ENCODE assay signal across 18 cellular contexts in genomic region chr20:56428388-56428787, GRCh38. TPM values are rescaled to one million over a fixed set of nuclear protein-coding genes. Genes with fewer than 3 reads are reported as not detected.
DNase-seq lines count a peak whose midpoint lies in the region; ATAC-seq and TF ChIP-seq lines count a peak whose summit lies in the region.
"Had no signal": no experiment of that assay in that cellular context is flagged by ENCODE, and none has a peak within 500 bp of the region (broad histone marks: within the 10 kb centered on the region; RNA-seq: fewer than 3 reads in every experiment).

No MANE protein-coding gene starts in this region.

- H3K27ac Mint-ChIP-seq in activated naive CD4-positive, alpha-beta T cell treated with anti-CD3 and anti-CD28 coated beads for 36 hours: peak overlapping the region; percentile 90
- no peak overlapping the region for H3K27ac Mint-ChIP-seq in activated naive CD4-positive, alpha-beta T cell treated with anti-CD3 and anti-CD28 coated beads, Interleukin-2, amount 10 ng/mL, durations not matched to agents 7 days and 5 days
- H3K27ac Mint-ChIP-seq in activated T-helper 1 cell treated with anti-CD3 and anti-CD28 coated beads, Interleukin-12 subunit alpha, Interleukin-12 subunit beta, Interleukin-2, Interleukin-4 antibody, amounts not matched to agents 30 ng/mL and 10 ng/mL and 1 ng/mL, durations not matched to agents 14 hours and 24 hours and 36 hours: peak overlapping the region; percentile 7
- no peak overlapping the region for H3K27ac Mint-ChIP-seq in stimulated activated memory B cell treated with anti-CD40 and anti-IgM and Interleukin-4, amounts not matched to agents 10 μg/mL and 1 μg/mL and 100 μg/mL, for 72 hours
- H3K27ac Mint-ChIP-seq: type B pancreatic cell had no signal

- CTCF ChIA-PET in activated naive CD4-positive, alpha-beta T cell treated with anti-CD3 and anti-CD28 coated beads for 36 hours (lab: Charles Lee): interaction anchor here (0.8 to 1.2 kb wide), 2 partner anchors 11 to 16 kb away, joined by 3 read pairs; partner anchors contain the start of gene CASS4
- CTCF ChIA-PET in activated naive CD4-positive, alpha-beta T cell treated with anti-CD3 and anti-CD28 coated beads, Interleukin-2, amount 10 ng/mL, durations not matched to agents 7 days and 5 days (lab: Charles Lee): no interaction called here

- no peaks in the 10 kb centered on the region for H3K27me3 ChIP-seq in foreskin keratinocyte
- H3K27me3 ChIP-seq in upper lobe of left lung: no peaks in the 10 kb centered on the region

- TF ChIP-seq EP300 in upper lobe of left lung (IDR thresholded peaks at IDR 0.05): no peak

- H3K9me3 ChIP-seq in upper lobe of left lung: no peaks in the 10 kb centered on the region

- H3K4me1 ChIP-seq in foreskin keratinocyte (peaks cover 8% of the 10 kb centered on the region), upper lobe of left lung (peaks cover 20 to 40% (median 31%) of the 10 kb centered on the region in 4 donors)

- intact Hi-C loops in activated naive CD4-positive, alpha-beta T cell treated with anti-CD3 and anti-CD28 coated beads for 36 hours (cut with micrococcal nuclease): no loop called here
- intact Hi-C loops in activated T-helper 1 cell treated with anti-CD3 and anti-CD28 coated beads, Interleukin-12 subunit alpha, Interleukin-12 subunit beta, Interleukin-2, Interleukin-4 antibody, amounts not matched to agents 30 ng/mL and 10 ng/mL and 1 ng/mL, durations not matched to agents 14 hours and 24 hours and 36 hours (cut with micrococcal nuclease): no loop called here

- no peaks in the 10 kb centered on the region for H3K27me3 Mint-ChIP-seq in activated naive CD4-positive, alpha-beta T cell treated with anti-CD3 and anti-CD28 coated beads for 36 hours (ENCODE audit: low read depth)
- no peaks in the 10 kb centered on the region for H3K27me3 Mint-ChIP-seq in activated naive CD4-positive, alpha-beta T cell treated with anti-CD3 and anti-CD28 coated beads, Interleukin-2, amount 10 ng/mL, durations not matched to agents 7 days and 5 days
- no peaks in the 10 kb centered on the region for H3K27me3 Mint-ChIP-seq in activated T-helper 1 cell treated with anti-CD3 and anti-CD28 coated beads, Interleukin-12 subunit alpha, Interleukin-12 subunit beta, Interleukin-2, Interleukin-4 antibody, amounts not matched to agents 30 ng/mL and 10 ng/mL and 1 ng/mL, durations not matched to agents 14 hours and 24 hours and 36 hours (ENCODE audit: insufficient read depth)
- peaks cover 9% of the 10 kb centered on the region for H3K27me3 Mint-ChIP-seq in stimulated activated memory B cell treated with anti-CD40 and anti-IgM and Interleukin-4, amounts not matched to agents 10 μg/mL and 1 μg/mL and 100 μg/mL, for 72 hours
- H3K27me3 Mint-ChIP-seq: activated CD4-positive, alpha-beta T cell treated with anti-CD3 and anti-CD28 coated beads, Interleukin-2, amount 10 ng/mL, durations not matched to agents 24 days and 14 days had no signal

- 80 to 82% methylated on average over 3 to 4 of the region's 4 CpGs for WGBS in upper lobe of left lung, 2 donors

- no peak for DNase-seq in activated naive CD4-positive, alpha-beta T cell treated with anti-CD3 and anti-CD28 coated beads for 36 hours
- DNase-seq in activated naive CD4-positive, alpha-beta T cell treated with anti-CD3 and anti-CD28 coated beads, Interleukin-2, amount 10 ng/mL, durations not matched to agents 7 days and 5 days: no peak
- no peak for DNase-seq in activated T-helper 1 cell treated with anti-CD3 and anti-CD28 coated beads, Interleukin-12 subunit alpha, Interleukin-12 subunit beta, Interleukin-2, Interleukin-4 antibody, amounts not matched to agents 30 ng/mL and 10 ng/mL and 1 ng/mL, durations not matched to agents 14 hours and 24 hours and 36 hours (ENCODE audit: low spot score)
- DNase-seq in foreskin keratinocyte: no peak
- DNase-seq in upper lobe of left lung: no peak
- DNase-seq in HUDEP-2 (lab: John Stamatoyannopoulos, UW; ENCODE audit: unreplicated experiment in 76 of 76): no peak
- DNase-seq: activated CD4-positive, alpha-beta T cell treated with anti-CD3 and anti-CD28 coated beads, Interleukin-2, amount 10 ng/mL, durations not matched to agents 24 days and 14 days; activated gamma-delta T cell treated with Interleukin-2 at 50 U/mL for 16 hours; cortex of kidney; erythroblast; NCI-H187 treated with DMSO at 0.1 percent for 48 hours; NK-92 treated with Interleukin-12 subunit alpha and Interleukin-12 subunit beta, amount 100 ng/mL, for 24 hours; posterior cingulate gyrus; RPMI8226; small intestine had no signal

- peaks cover 6% of the 10 kb centered on the region for H3K36me3 Mint-ChIP-seq in activated naive CD4-positive, alpha-beta T cell treated with anti-CD3 and anti-CD28 coated beads for 36 hours (ENCODE audit: low read depth)
- peaks cover 20% of the 10 kb centered on the region for H3K36me3 Mint-ChIP-seq in activated naive CD4-positive, alpha-beta T cell treated with anti-CD3 and anti-CD28 coated beads, Interleukin-2, amount 10 ng/mL, durations not matched to agents 7 days and 5 days
- peaks cover 17% of the 10 kb centered on the region for H3K36me3 Mint-ChIP-seq in activated T-helper 1 cell treated with anti-CD3 and anti-CD28 coated beads, Interleukin-12 subunit alpha, Interleukin-12 subunit beta, Interleukin-2, Interleukin-4 antibody, amounts not matched to agents 30 ng/mL and 10 ng/mL and 1 ng/mL, durations not matched to agents 14 hours and 24 hours and 36 hours (ENCODE audit: low read depth)
- no peaks in the 10 kb centered on the region for H3K36me3 Mint-ChIP-seq in stimulated activated memory B cell treated with anti-CD40 and anti-IgM and Interleukin-4, amounts not matched to agents 10 μg/mL and 1 μg/mL and 100 μg/mL, for 72 hours
- H3K36me3 Mint-ChIP-seq: type B pancreatic cell had no signal

- H3K36me3 ChIP-seq in upper lobe of left lung: no peaks in the 10 kb centered on the region

- H3K4me3 ChIP-seq in upper lobe of left lung: no peak overlapping the region

- H3K27ac ChIP-seq in foreskin keratinocyte (no peak overlapping the region), upper lobe of left lung (peak overlapping the region; percentile 17 to 67 (median 48))

- peaks cover 58% of the 10 kb centered on the region for H3K4me1 Mint-ChIP-seq in activated naive CD4-positive, alpha-beta T cell treated with anti-CD3 and anti-CD28 coated beads for 36 hours (ENCODE audit: low read depth)
- peaks cover 38% of the 10 kb centered on the region for H3K4me1 Mint-ChIP-seq in activated naive CD4-positive, alpha-beta T cell treated with anti-CD3 and anti-CD28 coated beads, Interleukin-2, amount 10 ng/mL, durations not matched to agents 7 days and 5 days
- peaks cover 50% of the 10 kb centered on the region for H3K4me1 Mint-ChIP-seq in activated T-helper 1 cell treated with anti-CD3 and anti-CD28 coated beads, Interleukin-12 subunit alpha, Interleukin-12 subunit beta, Interleukin-2, Interleukin-4 antibody, amounts not matched to agents 30 ng/mL and 10 ng/mL and 1 ng/mL, durations not matched to agents 14 hours and 24 hours and 36 hours (ENCODE audit: low read depth)
- peaks cover 31% of the 10 kb centered on the region for H3K4me1 Mint-ChIP-seq in stimulated activated memory B cell treated with anti-CD40 and anti-IgM and Interleukin-4, amounts not matched to agents 10 μg/mL and 1 μg/mL and 100 μg/mL, for 72 hours

- TF ChIP-seq POLR2A in upper lobe of left lung (IDR thresholded peaks at IDR 0.05): no peak

- no peak overlapping the region for H3K4me3 Mint-ChIP-seq in activated naive CD4-positive, alpha-beta T cell treated with anti-CD3 and anti-CD28 coated beads for 36 hours
- no peak overlapping the region for H3K4me3 Mint-ChIP-seq in activated naive CD4-positive, alpha-beta T cell treated with anti-CD3 and anti-CD28 coated beads, Interleukin-2, amount 10 ng/mL, durations not matched to agents 7 days and 5 days
- H3K4me3 Mint-ChIP-seq in activated T-helper 1 cell treated with anti-CD3 and anti-CD28 coated beads, Interleukin-12 subunit alpha, Interleukin-12 subunit beta, Interleukin-2, Interleukin-4 antibody, amounts not matched to agents 30 ng/mL and 10 ng/mL and 1 ng/mL, durations not matched to agents 14 hours and 24 hours and 36 hours: no peak overlapping the region
- no peak overlapping the region for H3K4me3 Mint-ChIP-seq in stimulated activated memory B cell treated with anti-CD40 and anti-IgM and Interleukin-4, amounts not matched to agents 10 μg/mL and 1 μg/mL and 100 μg/mL, for 72 hours
- H3K4me3 Mint-ChIP-seq: type B pancreatic cell had no signal

- H3K9me3 Mint-ChIP-seq in activated naive CD4-positive, alpha-beta T cell treated with anti-CD3 and anti-CD28 coated beads for 36 hours: no peaks in the 10 kb centered on the region
- H3K9me3 Mint-ChIP-seq in activated naive CD4-positive, alpha-beta T cell treated with anti-CD3 and anti-CD28 coated beads, Interleukin-2, amount 10 ng/mL, durations not matched to agents 7 days and 5 days: no peaks in the 10 kb centered on the region
- peaks cover 4% of the 10 kb centered on the region for H3K9me3 Mint-ChIP-seq in activated T-helper 1 cell treated with anti-CD3 and anti-CD28 coated beads, Interleukin-12 subunit alpha, Interleukin-12 subunit beta, Interleukin-2, Interleukin-4 antibody, amounts not matched to agents 30 ng/mL and 10 ng/mL and 1 ng/mL, durations not matched to agents 14 hours and 24 hours and 36 hours
- H3K9me3 Mint-ChIP-seq in stimulated activated memory B cell treated with anti-CD40 and anti-IgM and Interleukin-4, amounts not matched to agents 10 μg/mL and 1 μg/mL and 100 μg/mL, for 72 hours: no peaks in the 10 kb centered on the region
- H3K9me3 Mint-ChIP-seq: type B pancreatic cell had no signal

- TF ChIP-seq CTCF in foreskin keratinocyte (conservative IDR thresholded peaks at IDR 0.05) (no peak), upper lobe of left lung (IDR thresholded peaks at IDR 0.05) (no peak)

- ATAC-seq in foreskin keratinocyte (peak; percentile 42), upper lobe of left lung (ENCODE audit: low FRiP score in 2 of 2) (no peak), HG02885 (IDR thresholded peaks at IDR 0.05; ENCODE audit: poor library complexity, unreplicated experiment) (no peak)
- ATAC-seq in stimulated activated memory B cell treated with anti-CD40 and anti-IgM and Interleukin-4, amounts not matched to agents 10 μg/mL and 1 μg/mL and 100 μg/mL, for 72 hours: no peak

RNA-seq across cellular contexts. Expression of gene CASS4, which starts 16.3 kb away (rescaled TPM):
- 1 to 10 TPM; 5.1 to 5.2 TPM for total RNA-seq in activated naive CD4-positive, alpha-beta T cell treated with anti-CD3 and anti-CD28 coated beads for 36 hours
- total RNA-seq in activated T-helper 1 cell treated with anti-CD3 and anti-CD28 coated beads, Interleukin-12 subunit alpha, Interleukin-12 subunit beta, Interleukin-2, Interleukin-4 antibody, amounts not matched to agents 30 ng/mL and 10 ng/mL and 1 ng/mL, durations not matched to agents 14 hours and 24 hours and 36 hours: 6.7 and 7.8 TPM in 2 replicates
- total RNA-seq in foreskin keratinocyte: not detected in 2 replicates
- polyA plus RNA-seq in foreskin keratinocyte: 0.01 TPM in 1 of 2 replicates, not detected in the other
- total RNA-seq in upper lobe of left lung: 10 to 100 TPM; 13.4 to 31.4 (median 19.5) TPM

RNA-seq across cellular contexts. Expression of gene CSTF1, which starts 35.9 kb away (rescaled TPM):
- total RNA-seq in activated naive CD4-positive, alpha-beta T cell treated with anti-CD3 and anti-CD28 coated beads for 36 hours: 10 to 100 TPM; 68.0 to 70.7 TPM
- total RNA-seq in activated T-helper 1 cell treated with anti-CD3 and anti-CD28 coated beads, Interleukin-12 subunit alpha, Interleukin-12 subunit beta, Interleukin-2, Interleukin-4 antibody, amounts not matched to agents 30 ng/mL and 10 ng/mL and 1 ng/mL, durations not matched to agents 14 hours and 24 hours and 36 hours: 55.2 and 60.9 TPM in 2 replicates
- 39.8 and 40.2 TPM in 2 replicates for total RNA-seq in foreskin keratinocyte
- polyA plus RNA-seq in foreskin keratinocyte: 20.5 and 25.1 TPM in 2 replicates
- 10 to 100 TPM in 5 of 6 donors, 1 to 10 TPM in 1; 3.3 to 30.5 (median 22.5) TPM for total RNA-seq in upper lobe of left lung

RNA-seq across cellular contexts. Expression of gene AURKA, which starts 36.4 kb away (rescaled TPM):
- total RNA-seq in activated naive CD4-positive, alpha-beta T cell treated with anti-CD3 and anti-CD28 coated beads for 36 hours: 100 to 1,000 TPM; 115 to 121 TPM
- total RNA-seq in activated T-helper 1 cell treated with anti-CD3 and anti-CD28 coated beads, Interleukin-12 subunit alpha, Interleukin-12 subunit beta, Interleukin-2, Interleukin-4 antibody, amounts not matched to agents 30 ng/mL and 10 ng/mL and 1 ng/mL, durations not matched to agents 14 hours and 24 hours and 36 hours: 39.2 and 41.2 TPM in 2 replicates
- total RNA-seq in foreskin keratinocyte (59.4 and 77.9 TPM in 2 replicates), upper lobe of left lung (1 to 10 TPM in 4 of 6 donors, under 1 TPM in 1, not detected in 1; 0.44 to 3.9 (median 3.3) TPM)
- 38.0 and 57.6 TPM in 2 replicates for polyA plus RNA-seq in foreskin keratinocyte

RNA-seq across cellular contexts. Expression of gene RTF2, which starts 40.0 kb away (rescaled TPM):
- 10 to 100 TPM; 76.8 to 82.9 TPM for total RNA-seq in activated naive CD4-positive, alpha-beta T cell treated with anti-CD3 and anti-CD28 coated beads for 36 hours
- 106 and 113 TPM in 2 replicates for total RNA-seq in activated T-helper 1 cell treated with anti-CD3 and anti-CD28 coated beads, Interleukin-12 subunit alpha, Interleukin-12 subunit beta, Interleukin-2, Interleukin-4 antibody, amounts not matched to agents 30 ng/mL and 10 ng/mL and 1 ng/mL, durations not matched to agents 14 hours and 24 hours and 36 hours
- total RNA-seq in foreskin keratinocyte (56.0 and 58.9 TPM in 2 replicates), upper lobe of left lung (10 to 100 TPM; 35.6 to 87.8 (median 63.5) TPM)
- 67.1 and 76.1 TPM in 2 replicates for polyA plus RNA-seq in foreskin keratinocyte

Comparison
In these comparisons a context has a peak if more than half of its experiments do, and no peak if none do; other contexts are left out.
1. H3K27ac Mint-ChIP-seq: peak in activated naive CD4-positive, alpha-beta T cell treated with anti-CD3 and anti-CD28 coated beads for 36 hours (single experiment) and activated T-helper 1 cell treated with anti-CD3 and anti-CD28 coated beads, Interleukin-12 subunit alpha, Interleukin-12 subunit beta, Interleukin-2, Interleukin-4 antibody, amounts not matched to agents 30 ng/mL and 10 ng/mL and 1 ng/mL, durations not matched to agents 14 hours and 24 hours and 36 hours (single experiment); none in activated naive CD4-positive, alpha-beta T cell treated with anti-CD3 and anti-CD28 coated beads, Interleukin-2, amount 10 ng/mL, durations not matched to agents 7 days and 5 days (single experiment) and stimulated activated memory B cell treated with anti-CD40 and anti-IgM and Interleukin-4, amounts not matched to agents 10 μg/mL and 1 μg/mL and 100 μg/mL, for 72 hours (single experiment).